ENCODE assay signal across 9 cellular contexts in genomic region chr12:6267007-6267721, GRCh38. TPM values are rescaled to one million over a fixed set of nuclear protein-coding genes. Genes with fewer than 3 reads are reported as not detected.
A peak's percentile ranks its signal among the peaks of the same experiment; 100 is the strongest.
DNase-seq lines count a peak whose midpoint lies in the region; ATAC-seq and TF ChIP-seq lines count a peak whose summit lies in the region.
"Had no signal": no experiment of that assay in that cellular context is flagged by ENCODE, and none has a peak within 500 bp of the region (broad histone marks: within the 10 kb centered on the region; RNA-seq: fewer than 3 reads in every experiment).

No MANE protein-coding gene starts in this region.

- no peak overlapping the region for H3K27ac Mint-ChIP-seq in T-helper 17 cell
- H3K27ac Mint-ChIP-seq: dendritic cell treated with granulocyte-macrophage colony-stimulating factor and Interleukin-4, amounts not matched to agents 40 ng/mL and 50 ng/mL, for 4 days had no signal

- peak; percentile 28 for TF ChIP-seq CTCF in foreskin keratinocyte (conservative IDR thresholded peaks at IDR 0.05)

- H3K27me3 ChIP-seq in foreskin keratinocyte, result no peaks in the 10 kb centered on the region

- peaks cover 15% of the 10 kb centered on the region for H3K27me3 Mint-ChIP-seq in T-helper 17 cell

- peaks cover 7% of the 10 kb centered on the region for H3K4me1 Mint-ChIP-seq in T-helper 17 cell

- peaks cover 19% of the 10 kb centered on the region for H3K4me1 ChIP-seq in foreskin keratinocyte

- ATAC-seq in T-helper 17 cell (peak; percentile 50), foreskin keratinocyte (peak; percentile 51), GM18907 (IDR thresholded peaks at IDR 0.05; ENCODE audit: unreplicated experiment) (no peak), HG02970 (IDR thresholded peaks at IDR 0.05; ENCODE audit: low FRiP score, unreplicated experiment) (no peak)

- peak overlapping the region; percentile 77 for H3K27ac ChIP-seq in foreskin keratinocyte

- no peaks in the 10 kb centered on the region for H3K9me3 ChIP-seq in T-helper 17 cell (ENCODE audit: control insufficient read depth, low read length, poor library complexity, severe bottlenecking)

- no peak overlapping the region for H3K4me3 Mint-ChIP-seq in T-helper 17 cell
- H3K4me3 Mint-ChIP-seq: dendritic cell treated with granulocyte-macrophage colony-stimulating factor and Interleukin-4, amounts not matched to agents 40 ng/mL and 50 ng/mL, for 4 days had no signal

- peak; percentile 36 for DNase-seq in H4 (ENCODE audit: low spot score)
- no peak for DNase-seq in T-helper 17 cell
- DNase-seq in foreskin keratinocyte, result peak in 1 of 2 donors; percentile 72
- peak; percentile 36 for DNase-seq in stimulated activated CD8-positive, alpha-beta memory T cell treated with anti-CD3 and anti-CD28 coated beads, Interleukin-12 subunit alpha, Interleukin-12 subunit beta, amount 100 ng/mL, for 24 hours (ENCODE audit: extremely low read depth)
- DNase-seq in COLO829 (ENCODE audit: low spot score), result no peak
- no peak for DNase-seq in MV-4-11 (lab: John Stamatoyannopoulos, UW)

- no peaks in the 10 kb centered on the region for H3K36me3 Mint-ChIP-seq in T-helper 17 cell (ENCODE audit: low read depth)

RNA-seq across cellular contexts. Expression of gene PLEKHG6, which starts 43.3 kb away (rescaled TPM):
- 0.10 TPM in 1 of 2 replicates, not detected in the other for total RNA-seq in H4 (2014; rRNA removed; shearing (Covaris generic))
- not detected for total RNA-seq in T-helper 17 cell
- total RNA-seq in foreskin keratinocyte, result 3.3 and 4.5 TPM in 2 replicates
- polyA plus RNA-seq in foreskin keratinocyte, result 3.5 and 3.6 TPM in 2 replicates

Comparison
In these comparisons a context has a peak if more than half of its experiments do, and no peak if none do; other contexts are left out.
1. DNase-seq: peak in H4 (single experiment) and stimulated activated CD8-positive, alpha-beta memory T cell treated with anti-CD3 and anti-CD28 coated beads, Interleukin-12 subunit alpha, Interleukin-12 subunit beta, amount 100 ng/mL, for 24 hours (single experiment); none in T-helper 17 cell (0 of 3), COLO829 (single experiment) and MV-4-11 (single experiment).
2. ATAC-seq: peak in T-helper 17 cell (single experiment) and foreskin keratinocyte (single experiment); none in GM18907 (single experiment) and HG02970 (single experiment).